1 cellular context compared by ENCODE assay signal in the genomic region with DNA sequence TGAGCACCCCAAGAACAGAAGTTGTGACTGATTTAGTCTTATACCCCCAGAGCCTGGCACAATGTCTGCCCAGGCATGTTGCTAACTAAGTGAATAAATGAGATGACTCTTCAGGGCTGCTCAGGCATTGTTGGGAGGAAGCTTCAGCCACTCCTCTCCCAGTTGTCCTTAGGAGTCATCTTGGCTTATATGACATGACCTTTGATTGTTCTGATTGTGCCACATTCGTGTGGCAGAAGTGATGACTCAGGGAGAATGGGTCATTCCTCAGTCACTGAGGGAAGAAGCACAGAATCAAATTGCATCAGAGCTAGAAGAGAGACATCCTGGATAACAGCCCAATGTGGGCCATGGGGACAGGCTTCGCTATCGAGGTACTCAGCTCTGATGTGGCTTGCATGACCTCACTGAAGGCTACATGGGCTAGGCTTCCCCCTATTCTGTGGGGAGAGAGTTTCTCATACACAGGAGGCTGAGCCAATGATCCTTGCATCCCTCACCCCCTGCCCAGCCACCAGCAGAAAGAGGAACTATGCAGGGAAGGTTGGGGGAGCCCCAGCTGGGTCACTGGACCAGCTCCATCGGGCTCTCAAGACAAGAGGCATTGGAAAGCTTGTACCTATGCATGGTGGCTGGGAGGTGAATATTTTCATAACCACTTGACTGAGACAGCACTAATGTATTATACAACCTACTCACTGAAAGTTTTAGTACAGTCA.
TF ChIP-seq lines count a peak whose summit lies in the region.

No MANE protein-coding gene starts in this region.

TF ChIP-seq in HCT116, 20 proteins besides CTCF, POLR2A, EP300 and RAD21 (continued from another document):
- TF ChIP-seq FOSL1 (IDR thresholded peaks at IDR 0.05; ENCODE audit: low read depth) (peak; percentile 51; the same call in 1 of the 2 replicates), EZH2phosphoT487 (IDR thresholded peaks at IDR 0.05; ENCODE audit: borderline replicate concordance) (no peak), SP1 (IDR thresholded peaks at IDR 0.05; ENCODE audit: low read depth) (peak; percentile 15; the same call in 1 of the 2 replicates), EGR1 (IDR thresholded peaks at IDR 0.05; ENCODE audit: low read depth) (no peak), YY1 (IDR thresholded peaks at IDR 0.05; ENCODE audit: extremely low read depth, insufficient replicate concordance, low read depth, low read length) (no peak), POLR2AphosphoS5 (IDR thresholded peaks at IDR 0.05; ENCODE audit: low read depth, low read length) (no peak), JUND (IDR thresholded peaks at IDR 0.05) (no peak; the same call in 1 of the 2 replicates)
TF ChIP-seq in HCT116: peak in this region for 3.
